In the genomic region with DNA sequence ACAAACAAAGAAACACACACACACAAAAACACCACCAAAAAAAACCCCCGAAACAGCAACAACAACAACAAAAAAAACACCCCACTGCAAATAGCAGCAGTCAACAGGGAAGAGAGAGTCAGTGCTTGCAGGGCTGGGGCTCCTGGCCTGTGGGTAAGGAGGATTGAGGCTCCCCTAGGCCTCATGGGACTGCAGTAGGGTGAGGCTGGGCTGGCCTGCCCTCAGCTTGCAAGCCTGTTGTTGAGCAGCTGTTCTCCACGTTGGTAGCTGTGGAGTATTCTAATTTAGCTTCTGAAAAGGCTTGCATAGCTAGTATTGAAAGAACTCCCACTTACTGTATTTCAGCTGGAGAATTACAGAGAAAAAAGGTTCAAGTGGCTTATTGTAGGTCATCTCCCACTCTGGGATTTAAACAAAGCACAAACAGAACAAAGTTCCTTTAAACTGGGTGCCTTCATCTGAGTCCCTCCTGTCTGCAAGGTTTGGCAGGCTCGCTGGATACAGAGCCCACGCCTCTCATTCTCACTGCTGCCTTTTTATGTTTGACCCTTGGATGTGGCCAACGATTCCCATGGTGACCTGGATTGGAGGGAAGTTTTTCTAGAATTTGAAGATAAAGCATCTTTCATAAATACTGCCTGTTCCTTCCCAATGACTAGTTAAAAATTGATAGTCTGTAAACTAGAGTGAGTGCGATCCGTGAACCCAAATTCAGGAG, we compare ENCODE assay signal across 34 cellular contexts.
"Had no signal": no experiment of that assay in that cellular context is flagged by ENCODE, and none has a peak within 500 bp of the region (broad histone marks: within the 10 kb centered on the region; RNA-seq: fewer than 3 reads in every experiment).

No MANE protein-coding gene starts in this region.

- H3K4me3 Mint-ChIP-seq: activated CD4-positive, alpha-beta memory T cell treated with anti-CD3 and anti-CD28 coated beads for 36 hours; activated CD4-positive, alpha-beta T cell treated with anti-CD3 and anti-CD28 coated beads, Interleukin-2, amount 10 ng/mL, durations not matched to agents 24 days and 14 days; activated naive CD4-positive, alpha-beta T cell treated with anti-CD3 and anti-CD28 coated beads, Interleukin-2, amount 10 ng/mL, durations not matched to agents 7 days and 5 days; activated T-cell treated with anti-CD3 and anti-CD28 coated beads, Interleukin-2, amount 50 U/mL, for 24 hours; dendritic cell treated with granulocyte-macrophage colony-stimulating factor and Interleukin-4, amounts not matched to agents 40 ng/mL and 50 ng/mL, for 4 days; natural killer cell; stimulated activated memory B cell treated with anti-CD40 and anti-IgM and Interleukin-4, amounts not matched to agents 10 μg/mL and 1 μg/mL and 100 μg/mL, for 72 hours; T-helper 1 cell treated with Interleukin-12 subunit alpha and Interleukin-12 subunit beta and Interleukin-4 antibody, amounts not matched to agents 30 μg/mL and 1 μg/mL, for 36 hours had no signal

- H3K9me3 Mint-ChIP-seq: activated CD4-positive, alpha-beta memory T cell treated with anti-CD3 and anti-CD28 coated beads for 36 hours; activated CD4-positive, alpha-beta T cell treated with anti-CD3 and anti-CD28 coated beads, Interleukin-2, amount 10 ng/mL, durations not matched to agents 24 days and 14 days; activated naive CD4-positive, alpha-beta T cell treated with anti-CD3 and anti-CD28 coated beads, Interleukin-2, amount 10 ng/mL, durations not matched to agents 7 days and 5 days; activated T-cell treated with anti-CD3 and anti-CD28 coated beads, Interleukin-2, amount 50 U/mL, for 24 hours; dendritic cell treated with granulocyte-macrophage colony-stimulating factor and Interleukin-4, amounts not matched to agents 40 ng/mL and 50 ng/mL, for 4 days; natural killer cell; stimulated activated memory B cell treated with anti-CD40 and anti-IgM and Interleukin-4, amounts not matched to agents 10 μg/mL and 1 μg/mL and 100 μg/mL, for 72 hours; T-helper 1 cell treated with Interleukin-12 subunit alpha and Interleukin-12 subunit beta and Interleukin-4 antibody, amounts not matched to agents 30 μg/mL and 1 μg/mL, for 36 hours had no signal

- H3K4me2 ChIP-seq: smooth muscle cell had no signal

- ATAC-seq: left lobe of liver; lower lobe of right lung; natural killer cell; stimulated activated memory B cell treated with anti-CD40 and anti-IgM and Interleukin-4, amounts not matched to agents 10 μg/mL and 1 μg/mL and 100 μg/mL, for 72 hours had no signal

- H3K27me3 ChIP-seq: esophagus squamous epithelium, ovary, sigmoid colon, suprapubic skin, tibial nerve had no signal

- H3K27me3 Mint-ChIP-seq: activated CD4-positive, alpha-beta memory T cell treated with anti-CD3 and anti-CD28 coated beads for 36 hours; activated naive CD4-positive, alpha-beta T cell treated with anti-CD3 and anti-CD28 coated beads, Interleukin-2, amount 10 ng/mL, durations not matched to agents 7 days and 5 days had no signal

- H3K27ac Mint-ChIP-seq: activated CD4-positive, alpha-beta memory T cell treated with anti-CD3 and anti-CD28 coated beads for 36 hours; activated CD4-positive, alpha-beta T cell treated with anti-CD3 and anti-CD28 coated beads, Interleukin-2, amount 10 ng/mL, durations not matched to agents 24 days and 14 days; activated naive CD4-positive, alpha-beta T cell treated with anti-CD3 and anti-CD28 coated beads, Interleukin-2, amount 10 ng/mL, durations not matched to agents 7 days and 5 days; activated T-cell treated with anti-CD3 and anti-CD28 coated beads, Interleukin-2, amount 50 U/mL, for 24 hours; dendritic cell treated with granulocyte-macrophage colony-stimulating factor and Interleukin-4, amounts not matched to agents 40 ng/mL and 50 ng/mL, for 4 days; natural killer cell; progenitor cell of endocrine pancreas; stimulated activated memory B cell treated with anti-CD40 and anti-IgM and Interleukin-4, amounts not matched to agents 10 μg/mL and 1 μg/mL and 100 μg/mL, for 72 hours; T-helper 1 cell treated with Interleukin-12 subunit alpha and Interleukin-12 subunit beta and Interleukin-4 antibody, amounts not matched to agents 30 μg/mL and 1 μg/mL, for 36 hours had no signal

- H3K9me3 ChIP-seq: esophagus squamous epithelium, lower lobe of right lung, ovary, sigmoid colon, suprapubic skin, tibial nerve had no signal

- H3K36me3 ChIP-seq: esophagus squamous epithelium, lower lobe of right lung, ovary, sigmoid colon, suprapubic skin, tibial nerve, WERI-Rb-1 had no signal

- DNase-seq: activated CD4-positive, alpha-beta memory T cell treated with anti-CD3 and anti-CD28 coated beads for 36 hours; activated CD4-positive, alpha-beta T cell treated with anti-CD3 and anti-CD28 coated beads, Interleukin-2, amount 10 ng/mL, durations not matched to agents 24 days and 14 days; activated CD4-positive, CD25-positive, alpha-beta regulatory T cell treated with anti-CD3 and anti-CD28 coated beads, Interleukin-2, amount 50 U/mL, for 72 hours; activated CD8-positive, alpha-beta memory T cell treated with anti-CD3 and anti-CD28 coated beads, Interleukin-2, amount 50 U/mL, for 4 hours; activated gamma-delta T cell; activated naive CD4-positive, alpha-beta T cell treated with anti-CD3 and anti-CD28 coated beads, Interleukin-2, amount 10 ng/mL, durations not matched to agents 7 days and 5 days; activated T-cell treated with anti-CD3 and anti-CD28 coated beads, Interleukin-2, amount 50 U/mL, for 24 hours; amniotic stem cell; central memory CD4-positive, alpha-beta T cell; esophagus squamous epithelium; foreskin melanocyte; kidney glomerular epithelial cell; lower lobe of right lung; mesenchymal stem cell; natural killer cell; ovary; sigmoid colon; stimulated activated CD4-positive, alpha-beta T cell treated with anti-CD3 and anti-CD28 coated beads, Interleukin-1b, Interleukin-23, amount 100 ng/mL, for 48 hours; stimulated activated CD4-positive, alpha-beta T cell treated with anti-CD3 and anti-CD28 coated beads, Interleukin-4, amount 100 ng/mL, for 4 hours; stimulated activated CD8-positive, alpha-beta memory T cell treated with anti-CD3 and anti-CD28 coated beads, Interleukin-4, amount 100 ng/mL, for 48 hours; T-helper 9 cell; WERI-Rb-1 had no signal

- FAIRE-seq: astrocyte, endometrium, TTC549 had no signal

- H3K27ac ChIP-seq: epithelial cell of prostate, esophagus squamous epithelium, lower lobe of right lung, ovary, sigmoid colon, suprapubic skin, tibial nerve, WERI-Rb-1 had no signal

- H3K4me1 ChIP-seq: esophagus squamous epithelium, lower lobe of right lung, sigmoid colon, suprapubic skin, tibial nerve had no signal

- H3K36me3 Mint-ChIP-seq: activated CD4-positive, alpha-beta memory T cell treated with anti-CD3 and anti-CD28 coated beads for 36 hours; activated naive CD4-positive, alpha-beta T cell treated with anti-CD3 and anti-CD28 coated beads, Interleukin-2, amount 10 ng/mL, durations not matched to agents 7 days and 5 days; natural killer cell; stimulated activated memory B cell treated with anti-CD40 and anti-IgM and Interleukin-4, amounts not matched to agents 10 μg/mL and 1 μg/mL and 100 μg/mL, for 72 hours had no signal

- H3K4me3 ChIP-seq: esophagus squamous epithelium, lower lobe of right lung, ovary, sigmoid colon, smooth muscle cell, suprapubic skin, tibial nerve had no signal

- H3K4me1 Mint-ChIP-seq: activated CD4-positive, alpha-beta T cell treated with anti-CD3 and anti-CD28 coated beads, Interleukin-2, amount 10 ng/mL, durations not matched to agents 24 days and 14 days; activated naive CD4-positive, alpha-beta T cell treated with anti-CD3 and anti-CD28 coated beads, Interleukin-2, amount 10 ng/mL, durations not matched to agents 7 days and 5 days; natural killer cell; stimulated activated memory B cell treated with anti-CD40 and anti-IgM and Interleukin-4, amounts not matched to agents 10 μg/mL and 1 μg/mL and 100 μg/mL, for 72 hours had no signal
